In genomic region chr5:59103303-59103702, GRCh38 we compare ENCODE assay signal across 20 cellular contexts.
"Had no signal": no experiment of that assay in that cellular context is flagged by ENCODE, and none has a peak within 500 bp of the region (broad histone marks: within the 10 kb centered on the region; RNA-seq: fewer than 3 reads in every experiment).

No MANE protein-coding gene starts in this region.

- H3K36me3 ChIP-seq: ascending aorta, neutrophil, right lobe of liver, tibial nerve, vagina had no signal

- H3K4me2 ChIP-seq: hepatocyte had no signal

- H3K4me3 Mint-ChIP-seq: activated CD8-positive, alpha-beta T cell treated with anti-CD3 and anti-CD28 coated beads, Interleukin-2, amount 10 ng/mL, durations not matched to agents 7 days and 5 days; activated naive CD4-positive, alpha-beta T cell treated with anti-CD3 and anti-CD28 coated beads, Interleukin-2, amount 10 ng/mL, durations not matched to agents 7 days and 5 days; activated T-cell treated with anti-CD3 and anti-CD28 coated beads, Interleukin-2, amount 50 U/mL, for 24 hours; naive thymus-derived CD8-positive, alpha-beta T cell had no signal

- H3K4me1 ChIP-seq: ascending aorta, parathyroid adenoma had no signal

- H3K79me2 ChIP-seq: hepatocyte, parathyroid adenoma had no signal

- H3K27me3 Mint-ChIP-seq: activated T-cell treated with anti-CD3 and anti-CD28 coated beads, Interleukin-2, amount 50 U/mL, for 24 hours; naive thymus-derived CD8-positive, alpha-beta T cell had no signal

- H3K36me3 Mint-ChIP-seq: naive thymus-derived CD8-positive, alpha-beta T cell had no signal

- DNase-seq: activated CD4-positive, alpha-beta T cell treated with anti-CD3 and anti-CD28 coated beads for 48 hours; activated CD4-positive, CD25-positive, alpha-beta regulatory T cell; activated CD8-positive, alpha-beta T cell treated with anti-CD3 and anti-CD28 coated beads, Interleukin-2, amount 10 ng/mL, durations not matched to agents 7 days and 5 days; activated naive CD4-positive, alpha-beta T cell treated with anti-CD3 and anti-CD28 coated beads, Interleukin-2, amount 10 ng/mL, durations not matched to agents 7 days and 5 days; activated T-cell treated with anti-CD3 and anti-CD28 coated beads, Interleukin-2, amount 50 U/mL, for 24 hours; cerebellar nuclear complex; cortex of kidney; left cardiac atrium; mesenchymal stem cell; naive thymus-derived CD8-positive, alpha-beta T cell; right lobe of liver; stimulated activated naive CD4-positive, alpha-beta T cell; T-helper 9 cell had no signal

- ATAC-seq: activated CD8-positive, alpha-beta T cell treated with anti-CD3 and anti-CD28 coated beads, Interleukin-2, amount 10 ng/mL, durations not matched to agents 7 days and 5 days; esophagus mucosa; left cardiac atrium; naive thymus-derived CD8-positive, alpha-beta T cell had no signal

- H3K9ac ChIP-seq: parathyroid adenoma had no signal

- H3K27ac Mint-ChIP-seq: activated CD8-positive, alpha-beta T cell treated with anti-CD3 and anti-CD28 coated beads, Interleukin-2, amount 10 ng/mL, durations not matched to agents 7 days and 5 days; activated naive CD4-positive, alpha-beta T cell treated with anti-CD3 and anti-CD28 coated beads, Interleukin-2, amount 10 ng/mL, durations not matched to agents 7 days and 5 days; activated T-cell treated with anti-CD3 and anti-CD28 coated beads, Interleukin-2, amount 50 U/mL, for 24 hours had no signal

- H3K4me3 ChIP-seq: ascending aorta, hepatocyte, right lobe of liver, tibial nerve, vagina had no signal

- H3K9me3 ChIP-seq: ascending aorta, neutrophil, right lobe of liver, tibial nerve, vagina had no signal

- H3K27me3 ChIP-seq: ascending aorta, hepatocyte, neutrophil, right lobe of liver, tibial nerve, vagina had no signal

- H3K27ac ChIP-seq: ascending aorta, hepatocyte, neutrophil, parathyroid adenoma, right lobe of liver, tibial nerve, vagina had no signal
